In the genomic region with DNA sequence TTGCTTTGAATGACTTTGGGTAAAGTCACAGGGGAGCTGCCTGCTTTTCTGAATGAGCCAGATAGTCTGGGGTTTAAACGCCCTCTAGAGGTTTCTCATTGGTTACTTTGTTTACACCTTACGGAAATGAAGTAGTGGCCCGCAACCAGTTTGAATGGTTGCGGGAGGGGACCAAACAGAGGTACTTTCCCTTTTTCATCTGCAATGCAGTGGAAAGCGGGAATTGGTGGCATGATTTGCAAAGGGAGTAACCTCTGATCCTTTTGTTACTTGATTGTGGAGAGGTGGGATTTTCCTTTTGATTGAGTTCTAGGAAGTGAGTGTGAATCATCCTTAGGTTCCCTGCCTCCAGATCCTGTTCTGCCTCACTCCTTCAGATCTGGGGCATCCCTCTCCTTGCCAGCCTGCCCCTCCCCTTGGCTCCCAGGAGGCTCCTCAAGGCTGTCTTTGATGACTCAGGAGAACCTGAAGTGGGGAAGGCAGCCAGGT, we compare ENCODE assay signal across 10 cellular contexts. TPM values are rescaled to one million over a fixed set of nuclear protein-coding genes. Genes with fewer than 3 reads are reported as not detected.
DNase-seq lines count a peak whose midpoint lies in the region; ATAC-seq and TF ChIP-seq lines count a peak whose summit lies in the region.
"Had no signal": no experiment of that assay in that cellular context is flagged by ENCODE, and none has a peak within 500 bp of the region (broad histone marks: within the 10 kb centered on the region; RNA-seq: fewer than 3 reads in every experiment).

No MANE protein-coding gene starts in this region.

- TF ChIP-seq POLR2A in right lobe of liver (IDR thresholded peaks at IDR 0.05): no peak
- no peak for TF ChIP-seq POLR2A in testis (IDR thresholded peaks at IDR 0.05)

- H3K9me3 ChIP-seq in AG04450 (ENCODE audit: control insufficient read depth, insufficient read depth, low read length): no peaks in the 10 kb centered on the region
- H3K9me3 ChIP-seq in MG63: no peaks in the 10 kb centered on the region
- H3K9me3 ChIP-seq in right lobe of liver: no peaks in the 10 kb centered on the region
- H3K9me3 ChIP-seq in testis: no peaks in the 10 kb centered on the region

- in situ Hi-C loops in G401 (cut with HindIII; ENCODE audit: low sequenced_read_pairs): no loop called here
- in situ Hi-C loops in astrocyte of the spinal cord (cut with HindIII; ENCODE audit: low sequenced_read_pairs): no loop called here

- CTCF ChIA-PET in AG04450 (lab: Charles Lee): interaction anchor here (0.7 to 4.6 kb wide), 12 partner anchors 10 to 293 kb away, joined by 3 to 18 read pairs (median 4); a partner anchor contains a TSS

- peak; percentile 40 to 62 (median 57) for ATAC-seq in right lobe of liver

- no peaks in the 10 kb centered on the region for H3K27me3 ChIP-seq in AG04450 (ENCODE audit: control insufficient read depth, insufficient read depth, low read length)
- H3K27me3 ChIP-seq in H7 (ENCODE audit: control insufficient read depth, insufficient read depth, low read length): no peaks in the 10 kb centered on the region
- no peaks in the 10 kb centered on the region for H3K27me3 ChIP-seq in MG63
- H3K27me3 ChIP-seq in right lobe of liver: no peaks in the 10 kb centered on the region
- H3K27me3 ChIP-seq in testis: no peaks in the 10 kb centered on the region

- peak overlapping the region; percentile 18 for H3K4me3 ChIP-seq in AG04450 (ENCODE audit: low read depth, low read length)
- peak overlapping the region; percentile 6; the same call in 1 of the 2 replicates for H3K4me3 ChIP-seq in H7 (ENCODE audit: insufficient read depth, low read depth, low read length)
- H3K4me3 ChIP-seq in MG63: no peak overlapping the region
- peak overlapping the region; percentile 10 for H3K4me3 ChIP-seq in astrocyte of the spinal cord (ENCODE audit: low read depth, low read length)
- H3K4me3 ChIP-seq in right lobe of liver: peak overlapping the region in 1 of 3 donors; percentile 19
- no peak overlapping the region for H3K4me3 ChIP-seq in testis
- H3K4me3 ChIP-seq: SK-N-MC had no signal

- H3K4me1 ChIP-seq in right lobe of liver (peaks cover 0 to 36% (median 9%) of the 10 kb centered on the region in 4 donors), testis (peaks cover 4% of the 10 kb centered on the region)

- H3K36me3 ChIP-seq in H7 (replicated peaks; ENCODE audit: control insufficient read depth, insufficient read depth, low read length): no peaks in the 10 kb centered on the region
- H3K36me3 ChIP-seq in MG63: no peaks in the 10 kb centered on the region
- no peaks in the 10 kb centered on the region for H3K36me3 ChIP-seq in right lobe of liver
- H3K36me3 ChIP-seq in testis (ENCODE audit: low read depth, missing control alignments): no peaks in the 10 kb centered on the region

- no peak overlapping the region for H3K27ac ChIP-seq in AG04450 (ENCODE audit: low read depth, low read length)
- peak overlapping the region; percentile 3 to 95 (median 90) for H3K27ac ChIP-seq in right lobe of liver
- no peak overlapping the region for H3K27ac ChIP-seq in testis
- H3K27ac ChIP-seq: SK-N-MC had no signal

- no peak for DNase-seq in AG04450 (ENCODE audit: low read depth, low spot score)
- DNase-seq in G401 (ENCODE audit: low spot score): peak; percentile 14
- DNase-seq in H7: peak; percentile 20
- DNase-seq in MG63: peak; percentile 72
- DNase-seq in astrocyte of the spinal cord (ENCODE audit: low read depth, low spot score): peak; percentile 54
- no peak for DNase-seq in right lobe of liver
- DNase-seq in testis: no peak
- DNase-seq in amniotic stem cell (lab: John Stamatoyannopoulos, UW): no peak

- POLR2A ChIA-PET in AG04450 (lab: Yijun Ruan, JAX): no interaction called here

- WGBS in right lobe of liver (ENCODE audit: insufficient coverage, low coverage, low lambda C conversion rate, missing lambda C conversion rate): 0% methylated on average over 5 of the region's 5 CpGs
- WGBS in testis, 2 donors: 7% methylated on average over 5 of the region's 5 CpGs

- TF ChIP-seq CTCF in AG04450 (IDR thresholded peaks at IDR 0.05; ENCODE audit: low read depth, low read length) (peak; percentile 51), astrocyte of the spinal cord (IDR thresholded peaks at IDR 0.05; ENCODE audit: low read depth, low read length) (peak; percentile 38), right lobe of liver (IDR thresholded peaks at IDR 0.05) (peak; percentile 28 to 57 (median 40)), testis (IDR thresholded peaks at IDR 0.05) (peak in 1 of 3 experiments; percentile 21)

- intact Hi-C loops in right lobe of liver (cut with DNase I) (no loop called here), testis (cut with DNase I; ENCODE audit: low total_unique reads) (no loop called here)

RNA-seq across cellular contexts. Expression of a gene that starts 15.9 kb away (rescaled TPM):
- polyA plus RNA-seq in AG04450 (2011; rRNA removed): 0.29 and 0.30 TPM in 2 replicates
- polyA minus RNA-seq in AG04450 (2011; rRNA and poly(A)+ RNA removed): 0.37 and 0.74 TPM in 2 replicates
- total RNA-seq in G401 (2014; rRNA removed; shearing (Covaris generic)): not detected in 2 replicates
- 3.8 and 9.7 TPM in 2 replicates for total RNA-seq in H7 (2014; rRNA removed; shearing (Covaris generic))
- not detected in 2 replicates for total RNA-seq in MG63 (2014; rRNA removed; shearing (Covaris generic); ENCODE audit: low replicate concordance)
- total RNA-seq in right lobe of liver: 100 to 1,000 TPM; 200 to 425 (median 351) TPM
- 1 to 10 TPM in 1 of 2 donors, not detected in 1; 1.4 TPM for total RNA-seq in testis
- 0.40 TPM for polyA plus RNA-seq in testis (ENCODE audit: insufficient read depth, low read depth, low replicate concordance)
- total RNA-seq: pulmonary artery endothelial cell had no signal

Comparison
In these comparisons a context has a peak if more than half of its experiments do, and no peak if none do; other contexts are left out.
1. DNase-seq: peak in G401 (single experiment), H7 (single experiment), MG63 (single experiment) and astrocyte of the spinal cord (single experiment); none in AG04450 (single experiment), right lobe of liver (0 of 3), testis (single experiment) and amniotic stem cell (single experiment).
2. H3K27ac ChIP-seq: peak in right lobe of liver (3 of 3); none in AG04450 (single experiment) and testis (0 of 2).
3. H3K4me3 ChIP-seq: peak in AG04450 (single experiment), H7 (single experiment) and astrocyte of the spinal cord (single experiment); none in MG63 (single experiment) and testis (0 of 2).
4. RNA of a gene that starts 15.9 kb away (total RNA-seq): 200 to 425 TPM in right lobe of liver; 3.8 to 9.7 TPM in H7, 1.4 TPM in testis, not detected in G401 and not detected in MG63; every median in the first group is over 10 times any median in the second.